ENCODE assay signal across 21 cellular contexts in the genomic region with DNA sequence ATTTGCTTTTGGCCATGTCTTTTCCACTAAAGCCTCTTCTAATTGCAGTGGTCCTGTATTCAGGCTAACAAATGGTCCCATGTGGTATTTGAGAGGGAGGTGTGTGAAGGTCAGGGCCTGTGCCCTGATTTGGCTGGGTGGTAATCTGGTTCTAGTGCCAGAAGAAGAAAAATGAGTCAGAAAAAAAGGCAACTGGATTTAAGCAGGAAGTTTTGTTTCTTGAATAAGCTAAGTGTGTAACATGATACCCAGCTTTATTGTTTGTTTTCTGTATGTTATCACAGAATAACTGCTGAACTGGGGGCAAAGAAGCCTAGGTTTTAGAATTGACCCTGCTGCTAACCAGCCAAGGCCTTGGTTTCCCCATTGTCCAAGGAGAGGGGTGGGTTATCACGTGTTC.
DNase-seq lines count a peak whose midpoint lies in the region; ATAC-seq and TF ChIP-seq lines count a peak whose summit lies in the region.
"Had no signal": no experiment of that assay in that cellular context is flagged by ENCODE, and none has a peak within 500 bp of the region (broad histone marks: within the 10 kb centered on the region; RNA-seq: fewer than 3 reads in every experiment).

No MANE protein-coding gene starts in this region.

- TF ChIP-seq EP300 in gastroesophageal sphincter (IDR thresholded peaks at IDR 0.05), result no peak

- H3K27me3 Mint-ChIP-seq in CD4-positive, alpha-beta T cell, result no peaks in the 10 kb centered on the region
- H3K27me3 Mint-ChIP-seq: naive thymus-derived CD4-positive, alpha-beta T cell had no signal

- no peaks in the 10 kb centered on the region for H3K9me3 ChIP-seq in A673 (ENCODE audit: low read depth, low read length, poor library complexity, severe bottlenecking)
- H3K9me3 ChIP-seq in HEK293 (ENCODE audit: control insufficient read depth, insufficient read depth, low read depth, low read length), result no peaks in the 10 kb centered on the region
- H3K9me3 ChIP-seq in ascending aorta, result no peaks in the 10 kb centered on the region
- H3K9me3 ChIP-seq in gastroesophageal sphincter, result no peaks in the 10 kb centered on the region
- H3K9me3 ChIP-seq in CD4-positive, alpha-beta T cell (ENCODE audit: control insufficient read depth, low read length), result no peaks in the 10 kb centered on the region
- H3K9me3 ChIP-seq: ovary, sigmoid colon, vagina had no signal

- no peak overlapping the region for H3K27ac ChIP-seq in A673 (ENCODE audit: low read depth, low read length, poor library complexity, severe bottlenecking)
- no peak overlapping the region; the same call in 1 of the 2 replicates for H3K27ac ChIP-seq in HEK293 (ENCODE audit: extremely low read depth, low read depth, low read length)
- H3K27ac ChIP-seq in ascending aorta, result peak overlapping the region; percentile 40 to 69
- H3K27ac ChIP-seq in gastroesophageal sphincter, result peak overlapping the region in 3 of 4 donors; percentile 44 to 83 (median 79)
- no peak overlapping the region for H3K27ac ChIP-seq in CD4-positive, alpha-beta T cell (ENCODE audit: low read depth, low read length)
- H3K27ac ChIP-seq: BLaER1 treated with 17β-estradiol and CSF1 and Interleukin-3, amounts not matched to agents 10 nM and 100 nM; dorsolateral prefrontal cortex; vagina; WERI-Rb-1 had no signal

- intact Hi-C loops in A673 (cut with micrococcal nuclease; ENCODE audit: unreplicated experiment) (no loop called here), ascending aorta (cut with DNase I) (loop anchor here (5.0 kb wide), 2 partner anchors 38 to 83 kb away; no protein-coding TSS in a partner anchor)
- intact Hi-C loops in CD4-positive, alpha-beta T cell (cut with DNase I, micrococcal nuclease), result no loop called here

- BruUV-seq in A673 (replicated peaks; lab: Mats Ljungman, UMichigan), result no TSS peak

- H3K27me3 ChIP-seq in A673 (replicated peaks; ENCODE audit: insufficient read depth, low read depth, low read length, poor library complexity) (no peaks in the 10 kb centered on the region), ascending aorta (no peaks in the 10 kb centered on the region), gastroesophageal sphincter (no peaks in the 10 kb centered on the region)
- H3K27me3 ChIP-seq in CD4-positive, alpha-beta T cell (ENCODE audit: control insufficient read depth, insufficient read depth, low read length), result no peaks in the 10 kb centered on the region
- H3K27me3 ChIP-seq: BLaER1 treated with 17β-estradiol and CSF1 and Interleukin-3, amounts not matched to agents 10 nM and 100 nM; dorsolateral prefrontal cortex; ovary; sigmoid colon; vagina had no signal

- H3K9me3 Mint-ChIP-seq in CD4-positive, alpha-beta T cell, result no peaks in the 10 kb centered on the region

- WGBS in gastroesophageal sphincter (ENCODE audit: low coverage in 1 of 2), 2 donors, result 80 to 86% methylated on average over 1 of the region's 1 CpG

- ATAC-seq in gastroesophageal sphincter, result no peak
- ATAC-seq in GM18868 (IDR thresholded peaks at IDR 0.05; ENCODE audit: unreplicated experiment), result no peak
- ATAC-seq in CD4-positive, alpha-beta T cell (ENCODE audit: poor library complexity), result no peak
- ATAC-seq: left cardiac atrium; naive thymus-derived CD4-positive, alpha-beta T cell had no signal

- CTCF ChIA-PET in A673 (lab: Charles Lee), result no interaction called here
- CTCF ChIA-PET in HEK293 (lab: Yijun Ruan, JAX), result interaction anchor here (1.2 kb wide), 1 partner anchor 16 kb away, joined by 3 read pairs; no protein-coding TSS in a partner anchor
- CTCF ChIA-PET in CD4-positive, alpha-beta T cell (lab: Charles Lee), result no interaction called here

- no peak overlapping the region for H3K27ac Mint-ChIP-seq in CD4-positive, alpha-beta T cell
- H3K27ac Mint-ChIP-seq: naive thymus-derived CD4-positive, alpha-beta T cell had no signal

- no peak overlapping the region for H3K4me3 ChIP-seq in A673 (ENCODE audit: low read depth, low read length, poor library complexity, severe bottlenecking)
- H3K4me3 ChIP-seq in HEK293 (ENCODE audit: low read depth, low read length), result no peak overlapping the region
- no peak overlapping the region for H3K4me3 ChIP-seq in ascending aorta
- no peak overlapping the region for H3K4me3 ChIP-seq in gastroesophageal sphincter
- H3K4me3 ChIP-seq: BLaER1 treated with 17β-estradiol and CSF1 and Interleukin-3, amounts not matched to agents 10 nM and 100 nM; dorsolateral prefrontal cortex; ovary; sigmoid colon; vagina had no signal

- no peak overlapping the region for H3K4me3 Mint-ChIP-seq in CD4-positive, alpha-beta T cell
- H3K4me3 Mint-ChIP-seq: naive thymus-derived CD4-positive, alpha-beta T cell had no signal

- H3K4me1 ChIP-seq in A673 (ENCODE audit: insufficient read depth, low read length, poor library complexity, severe bottlenecking) (peaks cover 30% of the 10 kb centered on the region), HEK293 (ENCODE audit: control insufficient read depth, insufficient read depth, low read length) (peaks cover 3% of the 10 kb centered on the region), ascending aorta (peaks cover 6 to 14% of the 10 kb centered on the region in 2 donors), gastroesophageal sphincter (peaks cover 0 to 63% (median 3%) of the 10 kb centered on the region in 3 donors)

- peaks cover 11% of the 10 kb centered on the region for H3K4me1 Mint-ChIP-seq in CD4-positive, alpha-beta T cell (ENCODE audit: low read depth)

- peaks cover 84% of the 10 kb centered on the region for H3K36me3 Mint-ChIP-seq in CD4-positive, alpha-beta T cell (ENCODE audit: low read depth)

- TF ChIP-seq CTCF in A673 (conservative IDR thresholded peaks at IDR 0.05; ENCODE audit: low read depth, low read length), result no peak
- TF ChIP-seq CTCF in HEK293 (tag by site-specific recombination; IDR thresholded peaks at IDR 0.05), result no peak
- TF ChIP-seq CTCF in ascending aorta (IDR thresholded peaks at IDR 0.05), result no peak
- TF ChIP-seq CTCF in gastroesophageal sphincter (IDR thresholded peaks at IDR 0.05), result no peak
- no peak for TF ChIP-seq CTCF in CD4-positive, alpha-beta T cell (IDR thresholded peaks at IDR 0.05)

- TF ChIP-seq POLR2A in gastroesophageal sphincter (IDR thresholded peaks at IDR 0.05), result no peak

- POLR2A ChIA-PET in A673 (lab: Charles Lee; ENCODE audit: low non-redundant PET), result no interaction called here
- POLR2A ChIA-PET in HEK293 (lab: Yijun Ruan, JAX), result no interaction called here
- POLR2A ChIA-PET in CD4-positive, alpha-beta T cell (lab: Charles Lee), result no interaction called here

- H3K36me3 ChIP-seq in A673 (ENCODE audit: insufficient read depth, low read length, poor library complexity, severe bottlenecking) (peaks cover 23% of the 10 kb centered on the region), HEK293 (ENCODE audit: control insufficient read depth in 2 of 2, insufficient read depth in 1 of 2, low read length in 2 of 2) (peaks cover 0 to 24% of the 10 kb centered on the region in 2 experiments; a peak in 2 of 3 replicates), ascending aorta (peaks cover 3 to 23% of the 10 kb centered on the region in 2 donors), gastroesophageal sphincter (peaks cover 3 to 54% of the 10 kb centered on the region in 2 donors)
- H3K36me3 ChIP-seq: ovary had no signal

- DNase-seq in A673 (ENCODE audit: low spot score) (peak; percentile 20), ascending aorta (ENCODE audit: low spot score in 2 of 2) (no peak), cerebellar cortex (ENCODE audit: low spot score) (no peak), T1000 (lab: John Stamatoyannopoulos, UW) (no peak)
- no peak for DNase-seq in CD4-positive, alpha-beta T cell
- DNase-seq: ACHN; activated CD8-positive, alpha-beta memory T cell treated with anti-CD3 and anti-CD28 coated beads, Interleukin-2, amount 50 U/mL, for 4 hours; dorsolateral prefrontal cortex; left cardiac atrium; naive thymus-derived CD4-positive, alpha-beta T cell; NCI-H1092 treated with DMSO at 0.1 percent for 48 hours; NCI-H2081; NCI-H69; sigmoid colon; WERI-Rb-1 had no signal

TF ChIP-seq in HEK293, 187 proteins besides CTCF, POLR2A, EP300 and RAD21:
- TF ChIP-seq FEZF1 (tag by site-specific recombination; IDR thresholded peaks at IDR 0.05) (0 out of 2 replicates have a peak, but pooled peaks have one; percentile 9), ZNF621 (tag by site-specific recombination; IDR thresholded peaks at IDR 0.05) (no peak)

Comparison
In these comparisons a context has a peak if more than half of its experiments do, and no peak if none do; other contexts are left out.
1. H3K27ac ChIP-seq: peak in ascending aorta (2 of 2) and gastroesophageal sphincter (3 of 4); none in A673 (single experiment), HEK293 (single experiment) and CD4-positive, alpha-beta T cell (single experiment).